In the genomic region with DNA sequence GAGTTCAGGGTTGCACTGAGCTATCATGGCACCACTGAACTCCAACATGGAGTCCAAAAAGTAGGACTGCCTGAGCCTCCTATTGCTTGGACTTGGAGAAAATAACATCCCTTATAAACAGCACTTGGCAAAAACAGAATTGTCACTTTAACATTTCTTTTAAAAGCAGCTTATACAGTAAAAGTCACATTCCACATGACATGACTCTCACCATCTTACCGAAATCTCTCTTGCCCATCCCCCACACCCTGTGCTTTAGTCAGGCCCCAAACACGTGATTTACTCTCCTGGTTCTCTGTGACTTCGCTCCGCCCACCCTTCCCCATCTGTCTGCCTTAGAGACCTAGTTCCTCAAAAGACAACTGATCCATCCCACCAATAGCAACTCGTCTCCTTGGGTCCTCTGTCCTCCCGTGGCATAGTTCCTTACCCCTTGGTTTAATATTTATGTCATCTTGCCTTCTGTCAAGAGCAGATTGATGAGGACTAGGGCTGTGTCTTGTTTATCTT, we compare ENCODE assay signal across 1 cellular context.
TF ChIP-seq lines count a peak whose summit lies in the region.

No MANE protein-coding gene starts in this region.

TF ChIP-seq in K562, 482 proteins besides CTCF, POLR2A, EP300 and RAD21 (continued from another document):
- TF ChIP-seq, protein P1, sequence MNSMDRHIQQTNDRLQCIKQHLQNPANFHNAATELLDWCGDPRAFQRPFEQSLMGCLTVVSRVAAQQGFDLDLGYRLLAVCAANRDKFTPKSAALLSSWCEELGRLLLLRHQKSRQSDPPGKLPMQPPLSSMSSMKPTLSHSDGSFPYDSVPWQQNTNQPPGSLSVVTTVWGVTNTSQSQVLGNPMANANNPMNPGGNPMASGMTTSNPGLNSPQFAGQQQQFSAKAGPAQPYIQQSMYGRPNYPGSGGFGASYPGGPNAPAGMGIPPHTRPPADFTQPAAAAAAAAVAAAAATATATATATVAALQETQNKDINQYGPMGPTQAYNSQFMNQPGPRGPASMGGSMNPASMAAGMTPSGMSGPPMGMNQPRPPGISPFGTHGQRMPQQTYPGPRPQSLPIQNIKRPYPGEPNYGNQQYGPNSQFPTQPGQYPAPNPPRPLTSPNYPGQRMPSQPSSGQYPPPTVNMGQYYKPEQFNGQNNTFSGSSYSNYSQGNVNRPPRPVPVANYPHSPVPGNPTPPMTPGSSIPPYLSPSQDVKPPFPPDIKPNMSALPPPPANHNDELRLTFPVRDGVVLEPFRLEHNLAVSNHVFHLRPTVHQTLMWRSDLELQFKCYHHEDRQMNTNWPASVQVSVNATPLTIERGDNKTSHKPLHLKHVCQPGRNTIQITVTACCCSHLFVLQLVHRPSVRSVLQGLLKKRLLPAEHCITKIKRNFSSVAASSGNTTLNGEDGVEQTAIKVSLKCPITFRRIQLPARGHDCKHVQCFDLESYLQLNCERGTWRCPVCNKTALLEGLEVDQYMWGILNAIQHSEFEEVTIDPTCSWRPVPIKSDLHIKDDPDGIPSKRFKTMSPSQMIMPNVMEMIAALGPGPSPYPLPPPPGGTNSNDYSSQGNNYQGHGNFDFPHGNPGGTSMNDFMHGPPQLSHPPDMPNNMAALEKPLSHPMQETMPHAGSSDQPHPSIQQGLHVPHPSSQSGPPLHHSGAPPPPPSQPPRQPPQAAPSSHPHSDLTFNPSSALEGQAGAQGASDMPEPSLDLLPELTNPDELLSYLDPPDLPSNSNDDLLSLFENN (IDR thresholded peaks at IDR 0.05; ENCODE audit: low read depth in 2 of 2, low read length in 2 of 2): no peak
- TF ChIP-seq, protein P2, sequence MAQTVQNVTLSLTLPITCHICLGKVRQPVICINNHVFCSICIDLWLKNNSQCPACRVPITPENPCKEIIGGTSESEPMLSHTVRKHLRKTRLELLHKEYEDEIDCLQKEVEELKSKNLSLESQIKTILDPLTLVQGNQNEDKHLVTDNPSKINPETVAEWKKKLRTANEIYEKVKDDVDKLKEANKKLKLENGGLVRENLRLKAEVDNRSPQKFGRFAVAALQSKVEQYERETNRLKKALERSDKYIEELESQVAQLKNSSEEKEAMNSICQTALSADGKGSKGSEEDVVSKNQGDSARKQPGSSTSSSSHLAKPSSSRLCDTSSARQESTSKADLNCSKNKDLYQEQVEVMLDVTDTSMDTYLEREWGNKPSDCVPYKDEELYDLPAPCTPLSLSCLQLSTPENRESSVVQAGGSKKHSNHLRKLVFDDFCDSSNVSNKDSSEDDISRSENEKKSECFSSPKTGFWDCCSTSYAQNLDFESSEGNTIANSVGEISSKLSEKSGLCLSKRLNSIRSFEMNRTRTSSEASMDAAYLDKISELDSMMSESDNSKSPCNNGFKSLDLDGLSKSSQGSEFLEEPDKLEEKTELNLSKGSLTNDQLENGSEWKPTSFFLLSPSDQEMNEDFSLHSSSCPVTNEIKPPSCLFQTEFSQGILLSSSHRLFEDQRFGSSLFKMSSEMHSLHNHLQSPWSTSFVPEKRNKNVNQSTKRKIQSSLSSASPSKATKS (CRISPR knock-in tag; IDR thresholded peaks at IDR 0.05): peak; percentile 85
- no peak for TF ChIP-seq ZC3H11A (IDR thresholded peaks at IDR 0.05; ENCODE audit: low read depth, low read length)
- TF ChIP-seq FOXP1 (CRISPR knock-in tag; IDR thresholded peaks at IDR 0.05): no peak
- TF ChIP-seq BCOR (IDR thresholded peaks at IDR 0.05): no peak
- TF ChIP-seq PURB (CRISPR knock-in tag; IDR thresholded peaks at IDR 0.05; ENCODE audit: low read depth): no peak
- TF ChIP-seq NFIX (CRISPR knock-in tag; IDR thresholded peaks at IDR 0.05; ENCODE audit: low read depth): peak; percentile 35; the same call in 1 of the 2 replicates
- TF ChIP-seq, protein P3, sequence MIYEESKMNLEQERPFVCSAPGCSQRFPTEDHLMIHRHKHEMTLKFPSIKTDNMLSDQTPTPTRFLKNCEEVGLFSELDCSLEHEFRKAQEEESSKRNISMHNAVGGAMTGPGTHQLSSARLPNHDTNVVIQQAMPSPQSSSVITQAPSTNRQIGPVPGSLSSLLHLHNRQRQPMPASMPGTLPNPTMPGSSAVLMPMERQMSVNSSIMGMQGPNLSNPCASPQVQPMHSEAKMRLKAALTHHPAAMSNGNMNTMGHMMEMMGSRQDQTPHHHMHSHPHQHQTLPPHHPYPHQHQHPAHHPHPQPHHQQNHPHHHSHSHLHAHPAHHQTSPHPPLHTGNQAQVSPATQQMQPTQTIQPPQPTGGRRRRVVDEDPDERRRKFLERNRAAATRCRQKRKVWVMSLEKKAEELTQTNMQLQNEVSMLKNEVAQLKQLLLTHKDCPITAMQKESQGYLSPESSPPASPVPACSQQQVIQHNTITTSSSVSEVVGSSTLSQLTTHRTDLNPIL (CRISPR knock-in tag; IDR thresholded peaks at IDR 0.05): peak; percentile 85; the same call in 1 of the 2 replicates
- peak; percentile 87 for TF ChIP-seq GTF2A2 (tag; IDR thresholded peaks at IDR 0.05)
